In the genomic region with DNA sequence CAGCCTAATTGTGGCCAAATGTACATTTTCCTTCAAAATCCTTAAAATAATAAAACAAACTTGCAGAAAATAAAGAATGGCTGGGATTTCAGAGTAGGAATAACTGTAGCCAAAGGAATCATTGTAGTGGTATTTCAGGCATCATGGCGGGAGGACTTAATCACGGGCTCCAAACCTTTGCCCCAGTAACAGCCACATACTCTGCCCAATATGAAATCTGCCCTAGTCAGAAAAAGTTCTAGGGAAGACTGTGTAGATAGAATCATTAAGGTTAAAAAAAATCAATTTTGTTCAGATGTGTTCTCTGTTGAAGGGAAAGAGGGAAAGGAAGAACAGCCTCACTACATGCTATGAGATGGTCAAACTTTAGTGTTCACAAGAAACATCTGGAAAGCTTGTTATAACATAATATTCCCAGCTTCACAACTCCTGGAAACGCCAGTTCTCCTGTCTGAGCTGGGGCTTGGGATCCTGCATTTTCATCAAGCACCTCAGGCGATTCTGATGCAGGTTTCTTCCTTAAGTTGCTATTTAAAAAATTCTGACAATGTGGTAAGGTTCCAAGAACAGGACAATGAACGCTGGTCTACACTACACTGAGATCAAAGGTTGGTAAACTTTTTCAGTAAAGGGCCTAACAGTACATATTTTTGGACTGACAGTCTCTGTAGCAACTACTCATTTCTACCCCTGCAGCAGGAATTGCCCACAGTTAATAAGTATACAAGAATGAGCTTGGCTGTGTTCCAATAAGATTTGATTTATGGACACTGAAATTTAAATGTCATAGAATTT, we compare ENCODE assay signal across 10 cellular contexts.
A peak's percentile ranks its signal among the peaks of the same experiment; 100 is the strongest.
DNase-seq lines count a peak whose midpoint lies in the region; ATAC-seq and TF ChIP-seq lines count a peak whose summit lies in the region.
"Had no signal": no experiment of that assay in that cellular context is flagged by ENCODE, and none has a peak within 500 bp of the region (broad histone marks: within the 10 kb centered on the region; RNA-seq: fewer than 3 reads in every experiment).

No MANE protein-coding gene starts in this region.

- no peak overlapping the region for H3K4me3 Mint-ChIP-seq in osteocyte (ENCODE audit: unreplicated experiment)

- peaks cover 55% of the 10 kb centered on the region for H3K4me1 Mint-ChIP-seq in osteocyte (ENCODE audit: unreplicated experiment)

- no peak for TF ChIP-seq EP300 in esophagus muscularis mucosa (IDR thresholded peaks at IDR 0.05)

- peaks cover 3% of the 10 kb centered on the region for H3K36me3 Mint-ChIP-seq in osteocyte (ENCODE audit: unreplicated experiment)

- no peak for TF ChIP-seq POLR2A in esophagus muscularis mucosa (IDR thresholded peaks at IDR 0.05; ENCODE audit: low read depth)

- peak overlapping the region; percentile 67 for H3K27ac Mint-ChIP-seq in osteocyte (ENCODE audit: unreplicated experiment)

- no peaks in the 10 kb centered on the region for H3K27me3 Mint-ChIP-seq in osteocyte (ENCODE audit: unreplicated experiment)

- H3K4me1 ChIP-seq in esophagus muscularis mucosa, result peaks cover 15 to 65% (median 42%) of the 10 kb centered on the region in 4 donors

- H3K9me3 ChIP-seq in esophagus muscularis mucosa, result no peaks in the 10 kb centered on the region

- intact Hi-C loops in esophagus muscularis mucosa (cut with DNase I), result loop anchor here (10.0 kb wide), 3 partner anchors 46 to 84 kb away; partner anchors contain the start of gene CEMIP2

- H3K27me3 ChIP-seq in esophagus muscularis mucosa, result no peaks in the 10 kb centered on the region

- H3K27ac ChIP-seq in esophagus muscularis mucosa (replicated peaks in 1 of 4), result peak overlapping the region in 3 of 4 donors; percentile 14 to 69 (median 57)
- H3K27ac ChIP-seq: WERI-Rb-1 had no signal

- peak; percentile 8 for DNase-seq in NCI-H2227 (lab: John Stamatoyannopoulos, UW; ENCODE audit: unreplicated experiment)
- no peak for DNase-seq in esophagus muscularis mucosa (ENCODE audit: extremely low spot score)
- DNase-seq in osteocyte (ENCODE audit: extremely low spot score, unreplicated experiment), result no peak
- no peak for DNase-seq in NOMO-1 treated with DMSO at 0.1 percent for 48 hours (lab: John Stamatoyannopoulos, UW; ENCODE audit: unreplicated experiment)
- no peak for DNase-seq in stimulated activated CD4-positive, alpha-beta T cell treated with anti-CD3 and anti-CD28 coated beads, Interleukin-4, amount 100 ng/mL, for 4 hours
- DNase-seq in NCI-H526 treated with DMSO at 0.1 percent for 48 hours (lab: John Stamatoyannopoulos, UW), result no peak
- DNase-seq in central memory CD4-positive, alpha-beta T cell, result no peak
- DNase-seq: left cardiac atrium, WERI-Rb-1 had no signal

- no peak overlapping the region for H3K4me3 ChIP-seq in esophagus muscularis mucosa

- WGBS in esophagus muscularis mucosa, result 33% methylated on average over 5 of the region's 5 CpGs

- no peak for TF ChIP-seq CTCF in esophagus muscularis mucosa (IDR thresholded peaks at IDR 0.05)
- TF ChIP-seq CTCF in osteocyte (IDR thresholded peaks at IDR 0.05), result no peak

- H3K9me3 Mint-ChIP-seq in osteocyte (ENCODE audit: unreplicated experiment), result peaks cover 3% of the 10 kb centered on the region

- H3K36me3 ChIP-seq in esophagus muscularis mucosa, result peaks cover 0 to 4% (median 0%) of the 10 kb centered on the region in 4 donors
- H3K36me3 ChIP-seq: WERI-Rb-1 had no signal

- peak; percentile 57 for ATAC-seq in GM18870 (IDR thresholded peaks at IDR 0.05; ENCODE audit: unreplicated experiment)
